In genomic region chr11:7514099-7514725, GRCh38 we compare ENCODE assay signal across 8 cellular contexts. TPM values are rescaled to one million over a fixed set of nuclear protein-coding genes. Genes with fewer than 3 reads are reported as not detected.
DNase-seq lines count a peak whose midpoint lies in the region; ATAC-seq and TF ChIP-seq lines count a peak whose summit lies in the region.

No MANE protein-coding gene starts in this region.

- H3K4me1 ChIP-seq in OCI-LY1 (ENCODE audit: insufficient read depth, low read length, severe bottlenecking): peaks cover 60% of the 10 kb centered on the region
- peaks cover 19% of the 10 kb centered on the region for H3K4me1 ChIP-seq in thymus (ENCODE audit: control insufficient read depth, insufficient read depth, low read length)

- H4K20me1 ChIP-seq in OCI-LY1 (ENCODE audit: insufficient read depth, low read length): no peaks in the 10 kb centered on the region

- no peaks in the 10 kb centered on the region for H3K27me3 ChIP-seq in OCI-LY1 (ENCODE audit: insufficient read depth, low read length)
- H3K27me3 ChIP-seq in thymus (ENCODE audit: control insufficient read depth, insufficient read depth): peaks cover 14% of the 10 kb centered on the region

- H3K4me3 ChIP-seq in OCI-LY1 (ENCODE audit: low read depth, low read length, poor library complexity, severe bottlenecking): peak overlapping the region; percentile 89
- H3K4me3 ChIP-seq in thymus (ENCODE audit: low read length): peak overlapping the region; percentile 85

- H2AFZ ChIP-seq in OCI-LY1 (ENCODE audit: low read length): no peak overlapping the region

- peak; percentile 0 for ATAC-seq in GM21786 (IDR thresholded peaks at IDR 0.05; ENCODE audit: unreplicated experiment)

- no peak for TF ChIP-seq CTCF in OCI-LY1 (IDR thresholded peaks at IDR 0.05; ENCODE audit: low read length)

- DNase-seq in GM03348 (ENCODE audit: low spot score) (peak; percentile 28), dermis blood vessel endothelial cell (peak; percentile 2), medulla oblongata (ENCODE audit: extremely low spot score) (peak; percentile 60), NCI-H128 (lab: John Stamatoyannopoulos, UW; ENCODE audit: unreplicated experiment) (no peak), NCI-H2081 treated with DMSO at 0.1 percent for 48 hours (lab: John Stamatoyannopoulos, UW) (no peak)

- no peaks in the 10 kb centered on the region for H3K36me3 ChIP-seq in OCI-LY1 (ENCODE audit: insufficient read depth, low read length)
- H3K36me3 ChIP-seq in thymus (ENCODE audit: control insufficient read depth, insufficient read depth): no peaks in the 10 kb centered on the region

- peak overlapping the region; percentile 83 for H3K4me2 ChIP-seq in OCI-LY1 (ENCODE audit: low read length)

- H3K9ac ChIP-seq in OCI-LY1 (ENCODE audit: low read length): peak overlapping the region; percentile 89

- peak overlapping the region; percentile 92 for H3K27ac ChIP-seq in OCI-LY1 (ENCODE audit: low read depth, low read length, poor library complexity, severe bottlenecking)
- no peak overlapping the region for H3K27ac ChIP-seq in thymus (ENCODE audit: low read depth)

- no peaks in the 10 kb centered on the region for H3K9me2 ChIP-seq in OCI-LY1 (ENCODE audit: low read depth, low read length)

- WGBS in thymus: 9% methylated on average over 36 of the region's 36 CpGs

- H3K79me2 ChIP-seq in OCI-LY1 (ENCODE audit: insufficient read depth, low read length): peaks cover 16% of the 10 kb centered on the region; the same call in 1 of the 2 replicates

- H3K9me3 ChIP-seq in OCI-LY1 (ENCODE audit: low read length) (no peaks in the 10 kb centered on the region), thymus (ENCODE audit: control insufficient read depth) (no peaks in the 10 kb centered on the region)

- H3F3A ChIP-seq in OCI-LY1 (ENCODE audit: insufficient read depth, low read length): 0 out of 2 replicates have a peak, but pooled peaks cover 4% of the 10 kb centered on the region

RNA-seq across cellular contexts. Expression of gene PPFIBP2, which starts 0.4 kb away (rescaled TPM):
- total RNA-seq in dermis blood vessel endothelial cell: 2.2 and 3.2 TPM in 2 replicates
- 5.6 TPM for polyA plus RNA-seq in thymus

RNA-seq across cellular contexts. Expression of gene OLFML1, which starts 28.9 kb away (rescaled TPM):
- total RNA-seq in dermis blood vessel endothelial cell: 0.65 TPM in 1 of 2 replicates, not detected in the other
- polyA plus RNA-seq in thymus: 0.39 TPM

Comparison
In these comparisons a context has a peak if more than half of its experiments do, and no peak if none do; other contexts are left out.
1. DNase-seq: peak in GM03348 (single experiment), dermis blood vessel endothelial cell (single experiment) and medulla oblongata (single experiment); none in NCI-H128 (single experiment) and NCI-H2081 treated with DMSO at 0.1 percent for 48 hours (single experiment).